In the genomic region with DNA sequence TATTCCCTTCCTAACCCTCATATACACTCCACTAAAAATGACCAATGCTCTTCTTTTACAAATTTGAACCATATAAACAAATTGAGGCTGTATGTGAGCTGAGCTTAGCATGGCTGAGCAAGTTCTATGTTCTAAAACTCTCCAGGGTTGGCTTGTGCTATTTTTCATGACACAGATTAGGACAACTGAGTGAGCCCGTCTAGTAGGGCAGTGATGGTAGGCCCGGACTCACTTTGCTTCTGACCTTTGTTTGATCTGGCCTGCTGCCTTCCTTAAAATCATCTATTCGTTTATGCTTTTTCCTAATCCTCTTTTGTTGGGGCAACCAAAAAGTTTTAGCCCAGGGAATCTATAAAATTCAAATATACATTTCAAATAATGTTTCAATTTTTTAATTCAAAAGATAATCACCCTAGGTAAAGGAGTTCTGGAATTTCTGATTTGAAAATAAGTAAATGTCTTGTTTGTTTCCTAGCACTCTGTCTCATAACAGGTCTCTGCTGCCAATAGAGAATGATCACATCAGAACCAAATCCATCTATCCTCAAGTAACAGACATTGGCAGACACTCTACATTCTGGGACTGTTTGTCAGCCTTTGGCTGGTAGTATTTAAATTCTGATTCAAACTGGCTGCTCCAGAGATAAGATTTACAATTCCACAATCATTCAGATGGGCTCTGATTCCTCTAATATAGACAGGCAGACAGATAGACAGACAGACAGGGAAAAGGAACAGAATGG, we compare ENCODE assay signal across 28 cellular contexts.
DNase-seq lines count a peak whose midpoint lies in the region; ATAC-seq and TF ChIP-seq lines count a peak whose summit lies in the region.
"Had no signal": no experiment of that assay in that cellular context is flagged by ENCODE, and none has a peak within 500 bp of the region (broad histone marks: within the 10 kb centered on the region; RNA-seq: fewer than 3 reads in every experiment).

No MANE protein-coding gene starts in this region.

- H3K9me3 ChIP-seq in adipocyte (ENCODE audit: control insufficient read depth, low read length) (no peaks in the 10 kb centered on the region), thoracic aorta (no peaks in the 10 kb centered on the region)
- H3K9me3 ChIP-seq: BE2C, breast epithelium, HAP-1, prostate gland, upper lobe of left lung had no signal

- TF ChIP-seq CTCF in thoracic aorta (IDR thresholded peaks at IDR 0.05), result no peak

- ATAC-seq in left lobe of liver (peak; percentile 81), thoracic aorta (ENCODE audit: insufficient number of reproducible peaks, low FRiP score, low read depth) (no peak)
- ATAC-seq: activated T-cell treated with anti-CD3 and anti-CD28 coated beads, Interleukin-2, amount 50 U/mL, for 72 hours; foreskin keratinocyte; Panc1; T-cell had no signal

- H3K27ac ChIP-seq in thoracic aorta, result peak overlapping the region; percentile 43 to 58
- H3K27ac ChIP-seq in substantia nigra (ENCODE audit: low read depth, low read length, poor library complexity, severe bottlenecking), result no peak overlapping the region
- H3K27ac ChIP-seq: breast epithelium, foreskin keratinocyte, prostate gland, upper lobe of left lung had no signal

- H3K4me1 ChIP-seq in adipocyte (ENCODE audit: control insufficient read depth, insufficient read depth, low read length) (peaks cover 15% of the 10 kb centered on the region), thoracic aorta (ENCODE audit: control insufficient read depth in 1 of 2, low read depth in 2 of 2) (peaks cover 25 to 40% of the 10 kb centered on the region in 2 donors)
- H3K4me1 ChIP-seq: BE2C, breast epithelium, foreskin keratinocyte, prostate gland had no signal

- peak overlapping the region; percentile 53 for H3K9ac ChIP-seq in adipocyte (ENCODE audit: low read length)

- DNase-seq in GM03348 (ENCODE audit: low spot score) (peak; percentile 62), adipocyte (ENCODE audit: low read depth) (peak; percentile 45), left lobe of liver (ENCODE audit: low spot score) (no peak), thoracic aorta (ENCODE audit: low spot score) (no peak), NK-92 (lab: John Stamatoyannopoulos, UW; ENCODE audit: unreplicated experiment) (no peak), substantia nigra (lab: John Stamatoyannopoulos, UW) (no peak)
- no peak for DNase-seq in stimulated activated CD4-positive, alpha-beta T cell treated with anti-CD3 and anti-CD28 coated beads, Interleukin-15, amount 100 ng/mL, for 24 hours
- DNase-seq: activated CD4-positive, CD25-positive, alpha-beta regulatory T cell; activated naive CD4-positive, alpha-beta T cell treated with Interleukin-2 at 50 U/mL for 16 hours; activated T-cell treated with anti-CD3 and anti-CD28 coated beads, Interleukin-2, amount 50 U/mL, for 72 hours; BE2C; CD8-positive, alpha-beta memory T cell; DMS153; foreskin keratinocyte; heart left ventricle; NCI-H1092; NCI-H187 treated with DMSO at 0.1 percent for 48 hours; NCI-H2171 treated with DMSO at 0.1 percent for 48 hours; NCI-H510A treated with DMSO at 0.1 percent for 48 hours; NK-92 treated with Interleukin-12 subunit alpha and Interleukin-12 subunit beta, amount 100 ng/mL, for 24 hours; SIG-M5; T-cell; upper lobe of left lung had no signal

- H3K27me3 ChIP-seq in adipocyte (replicated peaks; ENCODE audit: control insufficient read depth, insufficient read depth, low read length) (no peaks in the 10 kb centered on the region), thoracic aorta (replicated peaks; ENCODE audit: insufficient read depth) (no peaks in the 10 kb centered on the region)
- H3K27me3 ChIP-seq: BE2C, breast epithelium, foreskin keratinocyte, heart left ventricle, upper lobe of left lung had no signal

- no peaks in the 10 kb centered on the region for H3K36me3 ChIP-seq in adipocyte (ENCODE audit: control insufficient read depth, insufficient read depth, low read length, severe bottlenecking)
- H3K36me3 ChIP-seq in thoracic aorta, result no peaks in the 10 kb centered on the region
- H3K36me3 ChIP-seq: BE2C, breast epithelium, HAP-1, heart left ventricle, prostate gland, upper lobe of left lung had no signal

- H3K4me3 ChIP-seq in adipocyte (ENCODE audit: low read length) (no peak overlapping the region), thoracic aorta (no peak overlapping the region)
- H3K4me3 ChIP-seq: breast epithelium, HAP-1, heart left ventricle, prostate gland, skin epidermis, upper lobe of left lung had no signal

Comparison
In these comparisons a context has a peak if more than half of its experiments do, and no peak if none do; other contexts are left out.
1. DNase-seq: peak in GM03348 (single experiment) and adipocyte (single experiment); none in left lobe of liver (single experiment), thoracic aorta (single experiment), NK-92 (single experiment), stimulated activated CD4-positive, alpha-beta T cell treated with anti-CD3 and anti-CD28 coated beads, Interleukin-15, amount 100 ng/mL, for 24 hours (single experiment) and substantia nigra (0 of 49).